27 cellular contexts compared by ENCODE assay signal in the genomic region with DNA sequence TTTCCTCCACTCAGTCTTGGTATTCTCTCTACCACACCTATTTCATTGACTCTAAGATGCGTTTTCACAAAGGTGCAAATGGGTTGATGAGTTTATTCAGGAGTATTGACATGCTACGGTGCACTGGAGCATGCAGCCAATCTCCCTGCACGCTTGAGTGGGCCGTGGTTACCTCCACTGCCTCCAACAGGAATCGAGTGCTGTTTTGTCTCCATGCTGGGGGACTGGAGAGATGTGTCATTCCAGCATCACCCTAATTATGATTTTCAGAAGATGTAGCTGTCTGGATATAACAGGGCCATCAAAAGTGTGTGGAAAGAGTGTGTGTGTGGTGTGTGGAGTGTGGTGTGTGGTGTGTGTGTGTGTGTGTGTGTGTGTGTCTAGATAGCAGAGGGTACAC.
A peak's percentile ranks its signal among the peaks of the same experiment; 100 is the strongest.
DNase-seq lines count a peak whose midpoint lies in the region; ATAC-seq, FAIRE-seq and TF ChIP-seq lines count a peak whose summit lies in the region.
"Had no signal": no experiment of that assay in that cellular context is flagged by ENCODE, and none has a peak within 500 bp of the region (broad histone marks: within the 10 kb centered on the region; RNA-seq: fewer than 3 reads in every experiment).

No MANE protein-coding gene starts in this region.

- no peak overlapping the region for H3K9ac ChIP-seq in BLaER1 treated with 17β-estradiol and CSF1 and Interleukin-3, amounts not matched to agents 10 nM and 100 nM
- H3K9ac ChIP-seq: SK-N-SH had no signal

- H3K9me2 ChIP-seq in OCI-LY7 (ENCODE audit: insufficient read depth, low read length): no peaks in the 10 kb centered on the region
- H3K9me2 ChIP-seq: SK-N-SH had no signal

- peaks cover 10% of the 10 kb centered on the region for H3K9me3 Mint-ChIP-seq in nephron progenitor cell

- peaks cover 3% of the 10 kb centered on the region for H3K27me3 Mint-ChIP-seq in nephron progenitor cell (ENCODE audit: low read depth, poor library complexity)
- H3K27me3 Mint-ChIP-seq: T-helper 17 cell had no signal

- TF ChIP-seq POLR2A in GM12891 (IDR thresholded peaks at IDR 0.05; ENCODE audit: low read depth, low read length): no peak

- H3K36me3 ChIP-seq in BLaER1 treated with 17β-estradiol and CSF1 and Interleukin-3, amounts not matched to agents 10 nM and 100 nM: no peaks in the 10 kb centered on the region
- no peaks in the 10 kb centered on the region for H3K36me3 ChIP-seq in OCI-LY7 (ENCODE audit: insufficient read depth, low read length)

- no peak overlapping the region for H2AFZ ChIP-seq in OCI-LY7 (ENCODE audit: low read length)

- DNase-seq in GM12891 (ENCODE audit: insufficient read length, low spot score) (no peak), SK-N-DZ (ENCODE audit: low spot score) (peak; percentile 24), nephron progenitor cell (no peak), D341Med (ENCODE audit: low spot score) (no peak), OCI-LY7 (ENCODE audit: low spot score) (no peak)
- DNase-seq: C1 segment of cervical spinal cord; Calu3; CD4-positive, alpha-beta memory T cell; DMS153; KBM-7; MV-4-11; NCI-H1105; NCI-H1436 treated with DMSO at 0.1 percent for 48 hours; NCI-H187 treated with DMSO at 0.1 percent for 48 hours; NCI-H2107; NCI-H446; NCI-H69; SIG-M5; SK-N-SH; SW 1271; T-helper 17 cell had no signal

- no peaks in the 10 kb centered on the region for H4K20me1 ChIP-seq in BLaER1 treated with 17β-estradiol and CSF1 and Interleukin-3, amounts not matched to agents 10 nM and 100 nM
- H4K20me1 ChIP-seq in OCI-LY7 (ENCODE audit: insufficient read depth, low read length): no peaks in the 10 kb centered on the region

- H3K79me2 ChIP-seq in OCI-LY7 (ENCODE audit: insufficient read depth, low read depth, low read length): no peaks in the 10 kb centered on the region

- CTCF ChIA-PET in OCI-LY7 (lab: Charles Lee; ENCODE audit: unreplicated experiment): no interaction called here

- no peak overlapping the region for H3K4me3 ChIP-seq in BLaER1 treated with 17β-estradiol and CSF1 and Interleukin-3, amounts not matched to agents 10 nM and 100 nM
- no peak overlapping the region for H3K4me3 ChIP-seq in OCI-LY7 (ENCODE audit: low read depth, low read length, poor library complexity, severe bottlenecking)

- H3K36me3 Mint-ChIP-seq in nephron progenitor cell (ENCODE audit: low read depth): peaks cover 5% of the 10 kb centered on the region
- H3K36me3 Mint-ChIP-seq: CD4-positive, alpha-beta memory T cell had no signal

- intact Hi-C loops in OCI-LY7 (cut with micrococcal nuclease; ENCODE audit: unreplicated experiment): no loop called here

- H3K27ac ChIP-seq in BLaER1 treated with 17β-estradiol and CSF1 and Interleukin-3, amounts not matched to agents 10 nM and 100 nM: no peak overlapping the region
- H3K27ac ChIP-seq in OCI-LY7 (ENCODE audit: low read depth, low read length, poor library complexity, severe bottlenecking): no peak overlapping the region

- peak; percentile 5 for FAIRE-seq in GM12891 (lab: Jason Lieb, UNC)
- FAIRE-seq: A204.1, H54 had no signal

- H3K27ac Mint-ChIP-seq in nephron progenitor cell: peak overlapping the region; percentile 79
- H3K27ac Mint-ChIP-seq: CD4-positive, alpha-beta memory T cell; T-helper 17 cell had no signal

- H3K4me2 ChIP-seq in BLaER1 treated with 17β-estradiol and CSF1 and Interleukin-3, amounts not matched to agents 10 nM and 100 nM: peak overlapping the region in 8 of 11 experiments; percentile 28 to 63 (median 44); a peak in 15 of 22 replicates
- H3K4me2 ChIP-seq in OCI-LY7 (ENCODE audit: low read length): no peak overlapping the region
- H3K4me2 ChIP-seq: SK-N-SH had no signal

- POLR2A ChIA-PET in OCI-LY7 (lab: Charles Lee): interaction anchor here (0.6 kb wide), 1 partner anchor 11 kb away, joined by 3 read pairs; no protein-coding TSS in a partner anchor

- TF ChIP-seq CTCF in nephron progenitor cell (IDR thresholded peaks at IDR 0.05): no peak
- TF ChIP-seq CTCF in OCI-LY7 (conservative IDR thresholded peaks at IDR 0.05; ENCODE audit: low read length): no peak

- peak overlapping the region; percentile 68 for H3K4me3 Mint-ChIP-seq in nephron progenitor cell
- H3K4me3 Mint-ChIP-seq: CD4-positive, alpha-beta memory T cell; T-helper 17 cell had no signal

- H3K9me3 ChIP-seq in BLaER1 treated with 17β-estradiol and CSF1 and Interleukin-3, amounts not matched to agents 10 nM and 100 nM (replicated peaks in 1 of 11): no peaks in the 10 kb centered on the region
- H3K9me3 ChIP-seq in OCI-LY7 (ENCODE audit: low read length): no peaks in the 10 kb centered on the region
- H3K9me3 ChIP-seq: SK-N-SH had no signal

- ATAC-seq in GM21786 (IDR thresholded peaks at IDR 0.05; ENCODE audit: unreplicated experiment): no peak
- ATAC-seq in GM21528 (IDR thresholded peaks at IDR 0.05; ENCODE audit: low FRiP score, unreplicated experiment): no peak
- ATAC-seq: Panc1, T-helper 17 cell had no signal

- no peaks in the 10 kb centered on the region for H3K27me3 ChIP-seq in BLaER1 treated with 17β-estradiol and CSF1 and Interleukin-3, amounts not matched to agents 10 nM and 100 nM

- H3K4me1 ChIP-seq in BLaER1 treated with 17β-estradiol and CSF1 and Interleukin-3, amounts not matched to agents 10 nM and 100 nM: peaks cover 0 to 20% (median 16%) of the 10 kb centered on the region in 10 experiments; a peak in 16 of 20 replicates
- H3K4me1 ChIP-seq in OCI-LY7 (ENCODE audit: insufficient read depth, low read length, poor library complexity, severe bottlenecking): no peaks in the 10 kb centered on the region

- H3K4me1 Mint-ChIP-seq in nephron progenitor cell: peaks cover 57% of the 10 kb centered on the region
- H3K4me1 Mint-ChIP-seq: CD4-positive, alpha-beta memory T cell; T-helper 17 cell had no signal

- no TSS peak for BruUV-seq in OCI-LY7 (replicated peaks; lab: Mats Ljungman, UMichigan)

TF ChIP-seq in GM12891, 5 proteins besides CTCF, POLR2A, EP300 and RAD21:
- TF ChIP-seq POU2F2 (IDR thresholded peaks at IDR 0.05; ENCODE audit: low read depth, low read length): no peak
- TF ChIP-seq PAX5 (IDR thresholded peaks at IDR 0.05; ENCODE audit: insufficient read depth, low read length, severe bottlenecking): no peak
- no peak for TF ChIP-seq SPI1 (IDR thresholded peaks at IDR 0.05; ENCODE audit: low read depth, low read length)
- TF ChIP-seq TAF1 (IDR thresholded peaks at IDR 0.05; ENCODE audit: low read depth, low read length): no peak
- TF ChIP-seq POLR2AphosphoS5 (IDR thresholded peaks at IDR 0.05; ENCODE audit: low read depth, low read length): no peak
